8 cellular contexts compared by ENCODE assay signal in the genomic region with DNA sequence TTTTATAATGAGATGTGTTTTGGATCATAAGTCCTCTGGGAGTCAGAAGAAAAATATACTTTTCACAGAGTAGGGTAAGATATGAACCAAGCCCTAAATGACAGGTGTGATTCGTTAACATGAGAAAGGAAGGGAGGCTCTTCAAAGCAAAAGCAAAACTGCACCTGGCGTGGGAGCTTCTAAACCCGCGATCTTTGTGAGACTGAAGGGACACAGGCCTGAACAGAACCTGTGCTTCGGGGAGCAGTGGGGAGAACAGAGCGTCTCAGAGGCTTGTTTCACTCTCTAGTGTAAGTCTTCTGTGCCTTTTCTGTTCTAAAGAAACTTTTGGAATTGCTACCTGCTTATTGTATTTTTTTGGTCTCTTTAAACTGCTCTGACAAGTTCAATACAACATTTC. TPM values are rescaled to one million over a fixed set of nuclear protein-coding genes. Genes with fewer than 3 reads are reported as not detected.
DNase-seq lines count a peak whose midpoint lies in the region; ATAC-seq, FAIRE-seq and TF ChIP-seq lines count a peak whose summit lies in the region.

No MANE protein-coding gene starts in this region.

- DNase-seq in effector memory CD8-positive, alpha-beta T cell: no peak
- DNase-seq in SIG-M5 treated with dmso at 0.1 percent for 504 hours (lab: John Stamatoyannopoulos, UW; ENCODE audit: unreplicated experiment) (no peak), left cardiac atrium (no peak), HPDE6-E6E7 (ENCODE audit: extremely low spot score) (no peak), D721Med (ENCODE audit: insufficient read length, low spot score) (no peak)

- H3K4me3 Mint-ChIP-seq in effector memory CD8-positive, alpha-beta T cell: no peak overlapping the region

- ATAC-seq in GM18519 (IDR thresholded peaks at IDR 0.05; ENCODE audit: low FRiP score, unreplicated experiment): peak; percentile 97
- peak; percentile 99 for ATAC-seq in GM21447 (IDR thresholded peaks at IDR 0.05; ENCODE audit: unreplicated experiment)
- ATAC-seq in HG03460 (IDR thresholded peaks at IDR 0.05; ENCODE audit: unreplicated experiment): peak; percentile 99
- ATAC-seq in effector memory CD8-positive, alpha-beta T cell (replicated peaks): peak; percentile 55
- no peak for ATAC-seq in left cardiac atrium

- peak overlapping the region in 1 of 2 donors; percentile 5 for H3K27ac Mint-ChIP-seq in effector memory CD8-positive, alpha-beta T cell

- intact Hi-C loops in left cardiac atrium (cut with DNase I): no loop called here

- peaks cover 19% of the 10 kb centered on the region in 2 donors for H3K27me3 Mint-ChIP-seq in effector memory CD8-positive, alpha-beta T cell

- H3K36me3 Mint-ChIP-seq in effector memory CD8-positive, alpha-beta T cell (ENCODE audit: insufficient read depth): no peaks in the 10 kb centered on the region

- no peaks in the 10 kb centered on the region for H3K4me1 Mint-ChIP-seq in effector memory CD8-positive, alpha-beta T cell (ENCODE audit: low read depth in 2 of 2)

- no peak for FAIRE-seq in D721Med (lab: Jason Lieb, UNC)

- no peak for TF ChIP-seq CTCF in D721Med (IDR thresholded peaks at IDR 0.05; ENCODE audit: insufficient read depth, missing control alignments)

- H3K9me3 Mint-ChIP-seq in effector memory CD8-positive, alpha-beta T cell: no peaks in the 10 kb centered on the region

RNA-seq across cellular contexts. Expression of a gene that starts 30.2 kb away (rescaled TPM):
- total RNA-seq in left cardiac atrium: 10 to 100 TPM; 26.6 to 32.7 TPM

RNA-seq across cellular contexts. Expression of a gene that starts 56.6 kb away (rescaled TPM):
- 10 to 100 TPM in 1 of 2 donors, 1 to 10 TPM in 1; 9.6 to 13.1 TPM for total RNA-seq in left cardiac atrium

Comparison
In these comparisons a context has a peak if more than half of its experiments do, and no peak if none do; other contexts are left out.
1. ATAC-seq: peak in GM18519 (single experiment), GM21447 (single experiment), HG03460 (single experiment) and effector memory CD8-positive, alpha-beta T cell (single experiment); none in left cardiac atrium (0 of 2).